8 cellular contexts compared by ENCODE assay signal in the genomic region with DNA sequence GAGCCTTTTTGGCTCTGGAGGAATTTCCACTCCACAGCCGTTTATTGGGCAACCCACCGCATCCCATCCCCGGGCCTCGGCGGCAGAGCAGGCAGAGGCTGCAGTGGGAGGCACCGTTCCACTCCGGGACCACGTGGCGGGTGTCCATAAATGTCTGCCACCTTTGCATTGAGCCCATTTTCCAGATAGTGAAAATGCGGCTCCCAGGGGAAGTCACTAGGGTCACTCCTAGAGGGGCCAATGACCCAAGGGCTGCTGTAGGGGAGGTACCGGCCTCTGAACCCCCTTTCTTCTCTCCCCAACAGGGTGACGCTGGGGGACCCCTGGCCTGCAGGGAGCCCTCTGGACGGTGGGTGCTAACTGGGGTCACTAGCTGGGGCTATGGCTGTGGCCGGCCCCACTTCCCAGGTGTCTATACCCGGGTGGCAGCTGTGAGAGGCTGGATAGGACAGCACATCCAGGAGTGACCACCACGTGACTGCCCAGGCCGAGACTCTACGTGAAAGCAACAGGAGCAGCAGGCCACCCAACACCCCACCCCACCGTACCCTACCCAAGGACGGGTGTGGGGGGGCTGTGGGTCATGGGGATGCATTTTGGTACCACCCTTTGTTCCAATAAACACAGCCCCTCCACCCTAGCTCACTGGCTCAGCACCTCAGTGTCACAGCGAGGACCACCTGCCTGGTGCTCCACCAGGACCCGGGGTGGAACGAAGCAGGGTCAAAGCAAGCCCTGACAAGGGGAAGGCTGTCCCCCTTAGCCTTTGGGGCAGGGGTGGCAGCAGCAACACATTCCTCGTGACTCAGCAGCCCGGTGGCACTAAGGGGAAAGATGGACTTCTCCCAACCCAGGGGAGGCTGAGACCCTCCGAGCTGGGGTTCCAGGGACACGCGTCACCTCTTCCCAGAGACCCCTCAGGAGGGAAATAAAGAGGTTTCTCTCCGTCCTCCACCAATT. TPM values are rescaled to one million over a fixed set of nuclear protein-coding genes. Genes with fewer than 3 reads are reported as not detected.
DNase-seq lines count a peak whose midpoint lies in the region; ATAC-seq and TF ChIP-seq lines count a peak whose summit lies in the region.

No MANE protein-coding gene starts in this region.

- 63 to 68% methylated on average over 9 to 10 of the region's 29 CpGs for whole genome bisulfite sequencing in esophagus squamous epithelium, 2 donors

- no peaks in the 10 kb centered on the region for H3K27me3 Mint-ChIP-seq in progenitor cell of endocrine pancreas

- H3K27ac ChIP-seq in Peyer's patch: peak overlapping the region in 1 of 4 donors; percentile 98
- peak overlapping the region in 3 of 4 donors; percentile 93 to 98 (median 98) for H3K27ac ChIP-seq in esophagus squamous epithelium

- TF ChIP-seq POLR2A in Peyer's patch (IDR thresholded peaks at IDR 0.05): no peak
- no peak for TF ChIP-seq POLR2A in esophagus squamous epithelium (IDR thresholded peaks at IDR 0.05)

- no peaks in the 10 kb centered on the region for H3K27me3 ChIP-seq in Peyer's patch
- H3K27me3 ChIP-seq in esophagus squamous epithelium: no peaks in the 10 kb centered on the region

- peak overlapping the region; percentile 95 for H3K4me3 ChIP-seq in GM08714 (ENCODE audit: low read length)
- peak overlapping the region; percentile 59 to 85 (median 72) for H3K4me3 ChIP-seq in Peyer's patch
- peak overlapping the region; percentile 79 to 96 (median 88) for H3K4me3 ChIP-seq in esophagus squamous epithelium

- DNase-seq in Peyer's patch (peak in 1 of 3 donors; percentile 48), esophagus squamous epithelium (lab: John Stamatoyannopoulos, UW) (no peak), progenitor cell of endocrine pancreas (ENCODE audit: low spot score, unreplicated experiment) (no peak), T-helper 9 cell (no peak), GOT3 (lab: John Stamatoyannopoulos, UW) (no peak), left colon (no peak), NK-92 (lab: John Stamatoyannopoulos, UW; ENCODE audit: unreplicated experiment) (no peak)

- peaks cover 8% of the 10 kb centered on the region for H3K4me1 Mint-ChIP-seq in progenitor cell of endocrine pancreas (ENCODE audit: low read depth)

- peak overlapping the region; percentile 90 for H3K4me3 Mint-ChIP-seq in progenitor cell of endocrine pancreas (ENCODE audit: low read depth)

- peaks cover 0 to 32% (median 15%) of the 10 kb centered on the region in 4 donors for H3K4me1 ChIP-seq in Peyer's patch
- peaks cover 23 to 48% (median 32%) of the 10 kb centered on the region in 3 donors for H3K4me1 ChIP-seq in esophagus squamous epithelium

- no peaks in the 10 kb centered on the region for H3K9me3 Mint-ChIP-seq in progenitor cell of endocrine pancreas (ENCODE audit: low read depth)

- H3K36me3 Mint-ChIP-seq in progenitor cell of endocrine pancreas (ENCODE audit: insufficient read depth): peaks cover 2% of the 10 kb centered on the region

- peak overlapping the region; percentile 73 for H3K27ac Mint-ChIP-seq in progenitor cell of endocrine pancreas

- intact Hi-C loops in esophagus squamous epithelium (cut with DNase I) (no loop called here), left colon (cut with DNase I, micrococcal nuclease) (no loop called here)

- H3K36me3 ChIP-seq in Peyer's patch: peaks cover 0 to 5% (median 0%) of the 10 kb centered on the region in 3 donors
- H3K36me3 ChIP-seq in esophagus squamous epithelium: peaks cover 0 to 52% (median 3%) of the 10 kb centered on the region in 3 donors

- TF ChIP-seq CTCF in Peyer's patch (IDR thresholded peaks at IDR 0.05): no peak
- no peak for TF ChIP-seq CTCF in esophagus squamous epithelium (IDR thresholded peaks at IDR 0.05)
- no peak for TF ChIP-seq CTCF in progenitor cell of endocrine pancreas (IDR thresholded peaks at IDR 0.05; ENCODE audit: unreplicated experiment)

- H3K9me3 ChIP-seq in Peyer's patch (no peaks in the 10 kb centered on the region), esophagus squamous epithelium (no peaks in the 10 kb centered on the region)

- ATAC-seq in left colon: no peak

RNA-seq across cellular contexts. Expression of gene TIMM13, which starts 1.5 kb away (rescaled TPM):
- total RNA-seq in Peyer's patch: 10 to 100 TPM; 28.1 to 44.4 (median 44.0) TPM
- total RNA-seq in esophagus squamous epithelium: 10 to 100 TPM; 46.2 to 65.7 (median 53.8) TPM
- total RNA-seq in progenitor cell of endocrine pancreas: 108 and 110 TPM in 2 replicates
- 100 to 1,000 TPM in 1 of 2 donors, 10 to 100 TPM in 1; 90.2 to 129 TPM for total RNA-seq in left colon

RNA-seq across cellular contexts. Expression of gene LMNB2, which starts 30.9 kb away (rescaled TPM):
- total RNA-seq in Peyer's patch: 10 to 100 TPM; 21.0 to 52.8 (median 21.4) TPM
- 10 to 100 TPM; 38.7 to 93.3 (median 61.4) TPM for total RNA-seq in esophagus squamous epithelium
- total RNA-seq in progenitor cell of endocrine pancreas: 90.0 and 93.6 TPM in 2 replicates
- total RNA-seq in left colon: 10 to 100 TPM; 23.6 to 43.9 TPM

RNA-seq across cellular contexts. Expression of gene GADD45B, which starts 50.0 kb away (rescaled TPM):
- total RNA-seq in Peyer's patch: 100 to 1,000 TPM in 1 of 4 donors, 10 to 100 TPM in 3; 35.5 to 278 (median 54.9) TPM
- 10 to 100 TPM; 21.6 to 40.1 (median 28.7) TPM for total RNA-seq in esophagus squamous epithelium
- total RNA-seq in progenitor cell of endocrine pancreas: 4.9 and 5.1 TPM in 2 replicates
- total RNA-seq in left colon: 10 to 100 TPM; 44.4 to 53.8 TPM
